Comparison of ENCODE assay signal across 8 cellular contexts in genomic region chr4:73069338-73070071, GRCh38. TPM values are rescaled to one million over a fixed set of nuclear protein-coding genes. Genes with fewer than 3 reads are reported as not detected.
DNase-seq lines count a peak whose midpoint lies in the region; ATAC-seq and TF ChIP-seq lines count a peak whose summit lies in the region.

A gene with protein sequence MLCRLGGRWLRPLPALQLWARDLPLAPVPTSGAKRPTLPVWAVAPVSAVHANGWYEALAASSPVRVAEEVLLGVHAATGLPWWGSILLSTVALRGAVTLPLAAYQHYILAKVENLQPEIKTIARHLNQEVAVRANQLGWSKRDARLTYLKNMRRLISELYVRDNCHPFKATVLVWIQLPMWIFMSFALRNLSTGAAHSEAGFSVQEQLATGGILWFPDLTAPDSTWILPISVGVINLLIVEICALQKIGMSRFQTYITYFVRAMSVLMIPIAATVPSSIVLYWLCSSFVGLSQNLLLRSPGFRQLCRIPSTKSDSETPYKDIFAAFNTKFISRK (minus strand): TSS chr4:73069716. CDS start chr4:73069649, 67 bp downstream.

- H3K27me3 ChIP-seq in BLaER1 treated with 17β-estradiol and CSF1 and Interleukin-3, amounts not matched to agents 10 nM and 100 nM: no peaks in the 10 kb centered on the region
- H3K27me3 ChIP-seq in colonic mucosa: no peaks in the 10 kb centered on the region

- peaks cover 19 to 47% (median 24%) of the 10 kb centered on the region in 11 experiments; a peak in 21 of 22 replicates for H3K36me3 ChIP-seq in BLaER1 treated with 17β-estradiol and CSF1 and Interleukin-3, amounts not matched to agents 10 nM and 100 nM
- H3K36me3 ChIP-seq in colonic mucosa: no peaks in the 10 kb centered on the region

- TF ChIP-seq CTCF in colonic mucosa (IDR thresholded peaks at IDR 0.05): no peak

- no peaks in the 10 kb centered on the region for H4K20me1 ChIP-seq in BLaER1 treated with 17β-estradiol and CSF1 and Interleukin-3, amounts not matched to agents 10 nM and 100 nM

- H3K27ac ChIP-seq in BLaER1 treated with 17β-estradiol and CSF1 and Interleukin-3, amounts not matched to agents 10 nM and 100 nM: peak within 1 kb of the TSS; percentile 81 to 96 (median 94)
- H3K27ac ChIP-seq in colonic mucosa: peak within 1 kb of the TSS; percentile 93

- no peaks in the 10 kb centered on the region for H3K9me3 Mint-ChIP-seq in activated CD4-positive, alpha-beta T cell treated with anti-CD3 and anti-CD28 coated beads, Interleukin-2, amount 10 ng/mL, durations not matched to agents 24 days and 14 days

- H3K4me2 ChIP-seq in BLaER1 treated with 17β-estradiol and CSF1 and Interleukin-3, amounts not matched to agents 10 nM and 100 nM: peak within 1 kb of the TSS; percentile 77 to 93 (median 85)

- peak within 1 kb of the TSS; percentile 82 to 97 (median 94) for H3K9ac ChIP-seq in BLaER1 treated with 17β-estradiol and CSF1 and Interleukin-3, amounts not matched to agents 10 nM and 100 nM
- peak within 1 kb of the TSS; percentile 89 to 97 for H3K9ac ChIP-seq in colonic mucosa (ENCODE audit: low read depth in 2 of 2, low read length in 2 of 2)

- peak within 1 kb of the TSS; percentile 62 to 80 (median 74) for H3K4me3 ChIP-seq in BLaER1 treated with 17β-estradiol and CSF1 and Interleukin-3, amounts not matched to agents 10 nM and 100 nM
- H3K4me3 ChIP-seq in colonic mucosa: peak within 1 kb of the TSS; percentile 58

- H3K27ac Mint-ChIP-seq in activated CD4-positive, alpha-beta T cell treated with anti-CD3 and anti-CD28 coated beads, Interleukin-2, amount 10 ng/mL, durations not matched to agents 24 days and 14 days: peak within 1 kb of the TSS; percentile 94

- ATAC-seq in GM19324 (IDR thresholded peaks at IDR 0.05; ENCODE audit: low FRiP score, unreplicated experiment): peak; percentile 91
- peak; percentile 75 for ATAC-seq in HG03469 (IDR thresholded peaks at IDR 0.05; ENCODE audit: unreplicated experiment)

- intact Hi-C loops in activated CD4-positive, alpha-beta T cell treated with anti-CD3 and anti-CD28 coated beads, Interleukin-2, amount 10 ng/mL, durations not matched to agents 24 days and 14 days (cut with micrococcal nuclease): loop anchor here (1.0 to 10.0 kb wide), 3 partner anchors 17 to 1085 kb away; partner anchors contain the start of gene MTHFD2L
- intact Hi-C loops in colonic mucosa (cut with DNase I): loop anchor here (2.0 kb wide), 1 partner anchor 189 kb away; the partner anchor contains the start of gene ANKRD17

- peaks cover 33% of the 10 kb centered on the region for H3K4me1 Mint-ChIP-seq in activated CD4-positive, alpha-beta T cell treated with anti-CD3 and anti-CD28 coated beads, Interleukin-2, amount 10 ng/mL, durations not matched to agents 24 days and 14 days

- H3K4me1 ChIP-seq in BLaER1 treated with 17β-estradiol and CSF1 and Interleukin-3, amounts not matched to agents 10 nM and 100 nM: peaks cover 12 to 31% (median 21%) of the 10 kb centered on the region in 10 experiments
- peaks cover 7% of the 10 kb centered on the region for H3K4me1 ChIP-seq in colonic mucosa

- no peaks in the 10 kb centered on the region for H3K9me3 ChIP-seq in BLaER1 treated with 17β-estradiol and CSF1 and Interleukin-3, amounts not matched to agents 10 nM and 100 nM (replicated peaks in 1 of 11)
- H3K9me3 ChIP-seq in colonic mucosa: no peaks in the 10 kb centered on the region

- DNase-seq in NCI-H526 treated with DMSO at 0.1 percent for 48 hours (lab: John Stamatoyannopoulos, UW) (peak; percentile 87), colonic mucosa (peak; percentile 98), kidney tubule cell (ENCODE audit: low spot score) (peak; percentile 98)
- DNase-seq in activated CD4-positive, alpha-beta T cell treated with anti-CD3 and anti-CD28 coated beads, Interleukin-2, amount 10 ng/mL, durations not matched to agents 24 days and 14 days: peak; percentile 99
- peak; percentile 83 to 93 (median 86) for DNase-seq in stimulated activated CD4-positive, alpha-beta T cell treated with anti-CD3 and anti-CD28 coated beads, Interleukin-1b, Interleukin-23, amount 100 ng/mL, for 24 hours (ENCODE audit: low read depth in 4 of 4, low spot score in 1 of 4)

- no peaks in the 10 kb centered on the region for H3K27me3 Mint-ChIP-seq in activated CD4-positive, alpha-beta T cell treated with anti-CD3 and anti-CD28 coated beads, Interleukin-2, amount 10 ng/mL, durations not matched to agents 24 days and 14 days

- H3K36me3 Mint-ChIP-seq in activated CD4-positive, alpha-beta T cell treated with anti-CD3 and anti-CD28 coated beads, Interleukin-2, amount 10 ng/mL, durations not matched to agents 24 days and 14 days (ENCODE audit: low read depth): peaks cover 29% of the 10 kb centered on the region

- peak within 1 kb of the TSS; percentile 89 for H3K4me3 Mint-ChIP-seq in activated CD4-positive, alpha-beta T cell treated with anti-CD3 and anti-CD28 coated beads, Interleukin-2, amount 10 ng/mL, durations not matched to agents 24 days and 14 days

RNA-seq across cellular contexts. Expression of the gene that starts here (rescaled TPM):
- 21.2 and 22.2 TPM in 2 replicates for total RNA-seq in activated CD4-positive, alpha-beta T cell treated with anti-CD3 and anti-CD28 coated beads, Interleukin-2, amount 10 ng/mL, durations not matched to agents 24 days and 14 days
- 10 to 100 TPM; 19.5 to 19.6 TPM for total RNA-seq in colonic mucosa

Comparison
In these comparisons a context has a peak if more than half of its experiments do, and no peak if none do; other contexts are left out.
1. Peak in every context shown above with its lines: DNase-seq, ATAC-seq, H3K4me3 ChIP-seq and H3K27ac ChIP-seq.